Comparison of ENCODE assay signal across 9 cellular contexts in the genomic region with DNA sequence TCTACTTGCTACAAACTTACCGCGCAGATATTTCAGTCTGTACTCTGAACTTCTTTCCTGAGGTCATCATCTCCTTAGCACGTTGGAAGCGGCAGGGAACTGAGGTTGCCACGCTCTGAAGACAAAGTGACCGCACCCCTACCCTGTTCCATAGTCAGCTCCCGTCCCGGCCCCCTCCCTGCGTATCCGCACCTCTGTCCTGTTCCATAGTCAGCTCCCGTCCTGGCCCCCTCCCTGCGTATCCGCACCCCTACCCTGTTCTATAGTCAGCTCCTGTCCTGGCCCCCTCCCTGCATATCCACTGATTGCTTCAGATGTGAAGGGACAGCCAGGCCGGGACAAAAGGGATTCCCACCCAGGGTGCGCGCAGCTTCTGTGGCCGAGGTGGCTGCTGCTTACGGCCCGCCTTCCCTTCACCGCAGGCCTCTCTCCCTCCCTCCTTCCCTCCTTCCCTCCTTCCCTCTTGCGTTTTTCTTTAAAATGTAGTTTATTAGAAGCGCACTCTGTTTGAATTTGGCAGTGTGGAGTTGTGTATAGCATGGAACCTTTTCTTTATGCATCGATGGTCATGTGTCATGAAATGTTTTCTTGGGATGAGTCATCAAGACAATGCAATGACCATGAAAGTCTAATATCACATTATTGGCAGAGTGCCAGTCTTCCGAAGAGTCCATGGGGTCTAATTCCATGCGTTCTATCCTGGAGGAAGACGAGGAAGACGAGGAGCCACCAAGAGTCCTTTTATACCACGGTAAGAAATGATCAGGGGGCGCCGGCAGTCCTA. TPM values are rescaled to one million over a fixed set of nuclear protein-coding genes. Genes with fewer than 3 reads are reported as not detected.
DNase-seq lines count a peak whose midpoint lies in the region; ATAC-seq and TF ChIP-seq lines count a peak whose summit lies in the region.
"Had no signal": no experiment of that assay in that cellular context is flagged by ENCODE, and none has a peak within 500 bp of the region (broad histone marks: within the 10 kb centered on the region; RNA-seq: fewer than 3 reads in every experiment).

No MANE protein-coding gene starts in this region.

- H3K27ac ChIP-seq in uterus: peak overlapping the region; percentile 71 to 76

- TF ChIP-seq POLR2A in uterus (IDR thresholded peaks at IDR 0.05): no peak

- no peaks in the 10 kb centered on the region for H3K27me3 Mint-ChIP-seq in activated CD4-positive, alpha-beta T cell treated with anti-CD3 and anti-CD28 coated beads for 36 hours
- no peaks in the 10 kb centered on the region for H3K27me3 Mint-ChIP-seq in brain
- H3K27me3 Mint-ChIP-seq: B cell had no signal

- CTCF ChIA-PET in activated CD4-positive, alpha-beta T cell treated with anti-CD3 and anti-CD28 coated beads for 36 hours (lab: Charles Lee): no interaction called here

- intact Hi-C loops in activated CD4-positive, alpha-beta T cell treated with anti-CD3 and anti-CD28 coated beads for 36 hours (cut with DNase I, micrococcal nuclease): loop anchor here in 1 of 2 experiments (5.0 kb wide), 1 partner anchor 44 kb away; no protein-coding TSS in a partner anchor
- intact Hi-C loops in uterus (cut with DNase I; ENCODE audit: low total_unique reads): no loop called here

- POLR2A ChIA-PET in activated CD4-positive, alpha-beta T cell treated with anti-CD3 and anti-CD28 coated beads for 36 hours (lab: Charles Lee): no interaction called here

- TF ChIP-seq CTCF in brain (conservative IDR thresholded peaks at IDR 0.05) (no peak), uterus (IDR thresholded peaks at IDR 0.05) (no peak)

- no peaks in the 10 kb centered on the region for H3K36me3 ChIP-seq in uterus

- peak overlapping the region; percentile 11 to 14 for H3K4me3 ChIP-seq in uterus

- H3K4me1 Mint-ChIP-seq in activated CD4-positive, alpha-beta T cell treated with anti-CD3 and anti-CD28 coated beads for 36 hours: peaks cover 25% of the 10 kb centered on the region
- H3K4me1 Mint-ChIP-seq in brain: peaks cover 87% of the 10 kb centered on the region

- no peak for ATAC-seq in activated CD4-positive, alpha-beta T cell treated with anti-CD3 and anti-CD28 coated beads for 36 hours
- ATAC-seq in GM21390 (IDR thresholded peaks at IDR 0.05; ENCODE audit: unreplicated experiment) (no peak), GM19397 (IDR thresholded peaks at IDR 0.05; ENCODE audit: unreplicated experiment) (no peak)

- H3K27ac Mint-ChIP-seq in activated CD4-positive, alpha-beta T cell treated with anti-CD3 and anti-CD28 coated beads for 36 hours: peak overlapping the region; percentile 25
- peak overlapping the region; percentile 79 to 98 (median 93) for H3K27ac Mint-ChIP-seq in brain
- H3K27ac Mint-ChIP-seq: B cell had no signal

- H3K9me3 Mint-ChIP-seq in activated CD4-positive, alpha-beta T cell treated with anti-CD3 and anti-CD28 coated beads for 36 hours (ENCODE audit: low read depth): no peaks in the 10 kb centered on the region
- H3K9me3 Mint-ChIP-seq in brain: no peaks in the 10 kb centered on the region

- H3K27me3 ChIP-seq in uterus: no peaks in the 10 kb centered on the region

- peaks cover 19 to 21% of the 10 kb centered on the region in 2 donors for H3K4me1 ChIP-seq in uterus

- no peaks in the 10 kb centered on the region for H3K9me3 ChIP-seq in uterus

- no peak overlapping the region for H3K4me3 Mint-ChIP-seq in activated CD4-positive, alpha-beta T cell treated with anti-CD3 and anti-CD28 coated beads for 36 hours
- H3K4me3 Mint-ChIP-seq in brain: peak overlapping the region; percentile 68 to 89 (median 79)

- peaks cover 64% of the 10 kb centered on the region for H3K36me3 Mint-ChIP-seq in activated CD4-positive, alpha-beta T cell treated with anti-CD3 and anti-CD28 coated beads for 36 hours (ENCODE audit: low read depth)
- peaks cover 74% of the 10 kb centered on the region for H3K36me3 Mint-ChIP-seq in brain

- DNase-seq in activated CD4-positive, alpha-beta T cell treated with anti-CD3 and anti-CD28 coated beads for 36 hours: no peak
- no peak for DNase-seq in activated CD4-positive, alpha-beta T cell treated with anti-CD3 and anti-CD28 coated beads for 1 hour
- peak; percentile 80 for DNase-seq in iris pigment epithelial cell (ENCODE audit: low read depth)
- no peak for DNase-seq in uterus
- DNase-seq in NCI-H187 treated with DMSO at 0.1 percent for 48 hours (lab: John Stamatoyannopoulos, UW): no peak

RNA-seq across cellular contexts. Expression of a gene that starts 21.9 kb away (rescaled TPM):
- 100 to 1,000 TPM in 1 of 2 experiments, 10 to 100 TPM in 1; 93.4 to 113 TPM for total RNA-seq in activated CD4-positive, alpha-beta T cell treated with anti-CD3 and anti-CD28 coated beads for 36 hours
- 275 TPM for polyA plus RNA-seq in brain (ENCODE audit: insufficient read depth, low read depth, low replicate concordance)
- total RNA-seq in uterus: 10 to 100 TPM; 39.2 to 65.5 (median 42.1) TPM

RNA-seq across cellular contexts. Expression of a gene that starts 39.5 kb away (rescaled TPM):
- total RNA-seq in activated CD4-positive, alpha-beta T cell treated with anti-CD3 and anti-CD28 coated beads for 36 hours: 10 to 100 TPM; 30.4 to 31.5 TPM
- 146 TPM for polyA plus RNA-seq in brain (ENCODE audit: insufficient read depth, low read depth, low replicate concordance)
- total RNA-seq in uterus: 10 to 100 TPM in 2 of 4 donors, 1 to 10 TPM in 2; 3.3 to 14.4 (median 8.4) TPM

RNA-seq across cellular contexts. Expression of a gene that starts 45.6 kb away (rescaled TPM):
- total RNA-seq in activated CD4-positive, alpha-beta T cell treated with anti-CD3 and anti-CD28 coated beads for 36 hours: 100 to 1,000 TPM; 248 to 347 TPM
- polyA plus RNA-seq in brain (ENCODE audit: insufficient read depth, low read depth, low replicate concordance): 81.4 TPM
- 100 to 1,000 TPM in 1 of 4 donors, 10 to 100 TPM in 1, 1 to 10 TPM in 2; 1.2 to 102 (median 23.8) TPM for total RNA-seq in uterus
